ENCODE assay signal across 1 cellular context in genomic region chr3:183636221-183637105, GRCh38.
A peak's percentile ranks its signal among the peaks of the same experiment; 100 is the strongest.
TF ChIP-seq lines count a peak whose summit lies in the region.

No MANE protein-coding gene starts in this region.

TF ChIP-seq in GM12878, 131 proteins besides CTCF, POLR2A, EP300 and RAD21 (continued from another document and continues in another):
- TF ChIP-seq CBX5 (IDR thresholded peaks at IDR 0.05; ENCODE audit: low read depth) (no peak), ZBED1 (IDR thresholded peaks at IDR 0.05; ENCODE audit: borderline replicate concordance) (no peak), NFXL1 (IDR thresholded peaks at IDR 0.05; ENCODE audit: borderline replicate concordance) (no peak), EGR1 (IDR thresholded peaks at IDR 0.05; ENCODE audit: borderline replicate concordance in 1 of 2, low read depth in 2 of 2, low read length in 2 of 2) (peak in 1 of 2 experiments; percentile 39; a peak in 1 of 3 replicates), JUND (IDR thresholded peaks at IDR 0.05; ENCODE audit: low read depth, low read length) (no peak), NR2C1 (IDR thresholded peaks at IDR 0.05) (peak; percentile 20; the same call in 1 of the 2 replicates), IKZF2 (IDR thresholded peaks at IDR 0.05) (no peak), E2F4 (IDR thresholded peaks at IDR 0.05; ENCODE audit: low read depth, low read length) (0 out of 2 replicates have a peak, but pooled peaks have one; percentile 53), SMAD5 (IDR thresholded peaks at IDR 0.05; ENCODE audit: low read depth) (no peak), ZSCAN29 (IDR thresholded peaks at IDR 0.05) (0 out of 2 replicates have a peak, but pooled peaks have one; percentile 66), IRF5 (IDR thresholded peaks at IDR 0.05; ENCODE audit: borderline replicate concordance) (no peak), CREM (IDR thresholded peaks at IDR 0.05; ENCODE audit: low read depth) (no peak), PAX5 (IDR thresholded peaks at IDR 0.05; ENCODE audit: borderline replicate concordance, low read depth, low read length) (0 out of 2 replicates have a peak, but pooled peaks have one; percentile 35), NFYA (IDR thresholded peaks at IDR 0.05; ENCODE audit: borderline replicate concordance, low read depth, low read length) (no peak), SPI1 (IDR thresholded peaks at IDR 0.05; ENCODE audit: borderline replicate concordance, insufficient read depth, low read depth, low read length) (peak; percentile 1; the same call in 1 of the 2 replicates), ZNF592 (IDR thresholded peaks at IDR 0.05) (no peak), SIN3A (IDR thresholded peaks at IDR 0.05; ENCODE audit: low read depth, low read length) (peak; percentile 78; the same call in 1 of the 2 replicates), PKNOX1 (IDR thresholded peaks at IDR 0.05) (peak; percentile 35; the same call in 1 of the 2 replicates), NRF1 (conservative IDR thresholded peaks at IDR 0.05; ENCODE audit: low read depth, low read length) (no peak), NBN (IDR thresholded peaks at IDR 0.05) (no peak), EZH2 (IDR thresholded peaks at IDR 0.05; ENCODE audit: borderline replicate concordance, control insufficient read depth, low read depth, low read length) (no peak), CHD2 (IDR thresholded peaks at IDR 0.05; ENCODE audit: borderline replicate concordance, low read depth, low read length) (peak; percentile 57; the same call in 1 of the 2 replicates), POLR2AphosphoS2 (IDR thresholded peaks at IDR 0.05; ENCODE audit: low read depth, low read length) (peak; percentile 61; the same call in 1 of the 2 replicates), TCF3 (IDR thresholded peaks at IDR 0.05; ENCODE audit: borderline replicate concordance, insufficient read depth, low read depth, low read length) (peak; percentile 82), ESRRA (IDR thresholded peaks at IDR 0.05; ENCODE audit: low read length) (peak; percentile 90), SMC3 (IDR thresholded peaks at IDR 0.05; ENCODE audit: borderline replicate concordance, low read length) (no peak), FOS (IDR thresholded peaks at IDR 0.05; ENCODE audit: borderline replicate concordance, extremely low read depth, insufficient read length) (no peak), IKZF1 (conservative IDR thresholded peaks at IDR 0.05) (peak; percentile 48), SREBF2 (IDR thresholded peaks at IDR 0.05; ENCODE audit: low read length) (no peak), SMAD1 (IDR thresholded peaks at IDR 0.05; ENCODE audit: low read depth, partially characterized antibody) (no peak), TCF12 (IDR thresholded peaks at IDR 0.05; ENCODE audit: low read depth, low read length) (0 out of 2 replicates have a peak, but pooled peaks have one; percentile 50), BHLHE40 (IDR thresholded peaks at IDR 0.05; ENCODE audit: borderline replicate concordance in 1 of 2, low read depth in 2 of 2, low read length in 1 of 2) (peak; percentile 57 to 71; a peak in 3 of 4 replicates), ATF7 (IDR thresholded peaks at IDR 0.05; ENCODE audit: low read depth) (no peak), ZNF622 (IDR thresholded peaks at IDR 0.05) (no peak), IRF3 (IDR thresholded peaks at IDR 0.05) (no peak)
- TF ChIP-seq, protein P1, sequence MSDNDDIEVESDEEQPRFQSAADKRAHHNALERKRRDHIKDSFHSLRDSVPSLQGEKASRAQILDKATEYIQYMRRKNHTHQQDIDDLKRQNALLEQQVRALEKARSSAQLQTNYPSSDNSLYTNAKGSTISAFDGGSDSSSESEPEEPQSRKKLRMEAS (IDR thresholded peaks at IDR 0.05; ENCODE audit: low read depth, low read length), result peak; percentile 92
- TF ChIP-seq, protein P2, sequence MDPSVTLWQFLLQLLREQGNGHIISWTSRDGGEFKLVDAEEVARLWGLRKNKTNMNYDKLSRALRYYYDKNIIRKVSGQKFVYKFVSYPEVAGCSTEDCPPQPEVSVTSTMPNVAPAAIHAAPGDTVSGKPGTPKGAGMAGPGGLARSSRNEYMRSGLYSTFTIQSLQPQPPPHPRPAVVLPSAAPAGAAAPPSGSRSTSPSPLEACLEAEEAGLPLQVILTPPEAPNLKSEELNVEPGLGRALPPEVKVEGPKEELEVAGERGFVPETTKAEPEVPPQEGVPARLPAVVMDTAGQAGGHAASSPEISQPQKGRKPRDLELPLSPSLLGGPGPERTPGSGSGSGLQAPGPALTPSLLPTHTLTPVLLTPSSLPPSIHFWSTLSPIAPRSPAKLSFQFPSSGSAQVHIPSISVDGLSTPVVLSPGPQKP (IDR thresholded peaks at IDR 0.05; ENCODE audit: low read depth, low read length), result no peak
- TF ChIP-seq, protein P3, sequence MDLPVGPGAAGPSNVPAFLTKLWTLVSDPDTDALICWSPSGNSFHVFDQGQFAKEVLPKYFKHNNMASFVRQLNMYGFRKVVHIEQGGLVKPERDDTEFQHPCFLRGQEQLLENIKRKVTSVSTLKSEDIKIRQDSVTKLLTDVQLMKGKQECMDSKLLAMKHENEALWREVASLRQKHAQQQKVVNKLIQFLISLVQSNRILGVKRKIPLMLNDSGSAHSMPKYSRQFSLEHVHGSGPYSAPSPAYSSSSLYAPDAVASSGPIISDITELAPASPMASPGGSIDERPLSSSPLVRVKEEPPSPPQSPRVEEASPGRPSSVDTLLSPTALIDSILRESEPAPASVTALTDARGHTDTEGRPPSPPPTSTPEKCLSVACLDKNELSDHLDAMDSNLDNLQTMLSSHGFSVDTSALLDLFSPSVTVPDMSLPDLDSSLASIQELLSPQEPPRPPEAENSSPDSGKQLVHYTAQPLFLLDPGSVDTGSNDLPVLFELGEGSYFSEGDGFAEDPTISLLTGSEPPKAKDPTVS (IDR thresholded peaks at IDR 0.05; ENCODE audit: low read depth, low read length), result no peak
- TF ChIP-seq, protein P4, sequence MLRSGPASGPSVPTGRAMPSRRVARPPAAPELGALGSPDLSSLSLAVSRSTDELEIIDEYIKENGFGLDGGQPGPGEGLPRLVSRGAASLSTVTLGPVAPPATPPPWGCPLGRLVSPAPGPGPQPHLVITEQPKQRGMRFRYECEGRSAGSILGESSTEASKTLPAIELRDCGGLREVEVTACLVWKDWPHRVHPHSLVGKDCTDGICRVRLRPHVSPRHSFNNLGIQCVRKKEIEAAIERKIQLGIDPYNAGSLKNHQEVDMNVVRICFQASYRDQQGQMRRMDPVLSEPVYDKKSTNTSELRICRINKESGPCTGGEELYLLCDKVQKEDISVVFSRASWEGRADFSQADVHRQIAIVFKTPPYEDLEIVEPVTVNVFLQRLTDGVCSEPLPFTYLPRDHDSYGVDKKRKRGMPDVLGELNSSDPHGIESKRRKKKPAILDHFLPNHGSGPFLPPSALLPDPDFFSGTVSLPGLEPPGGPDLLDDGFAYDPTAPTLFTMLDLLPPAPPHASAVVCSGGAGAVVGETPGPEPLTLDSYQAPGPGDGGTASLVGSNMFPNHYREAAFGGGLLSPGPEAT (IDR thresholded peaks at IDR 0.05; ENCODE audit: low read depth), result no peak
- TF ChIP-seq, protein P5, sequence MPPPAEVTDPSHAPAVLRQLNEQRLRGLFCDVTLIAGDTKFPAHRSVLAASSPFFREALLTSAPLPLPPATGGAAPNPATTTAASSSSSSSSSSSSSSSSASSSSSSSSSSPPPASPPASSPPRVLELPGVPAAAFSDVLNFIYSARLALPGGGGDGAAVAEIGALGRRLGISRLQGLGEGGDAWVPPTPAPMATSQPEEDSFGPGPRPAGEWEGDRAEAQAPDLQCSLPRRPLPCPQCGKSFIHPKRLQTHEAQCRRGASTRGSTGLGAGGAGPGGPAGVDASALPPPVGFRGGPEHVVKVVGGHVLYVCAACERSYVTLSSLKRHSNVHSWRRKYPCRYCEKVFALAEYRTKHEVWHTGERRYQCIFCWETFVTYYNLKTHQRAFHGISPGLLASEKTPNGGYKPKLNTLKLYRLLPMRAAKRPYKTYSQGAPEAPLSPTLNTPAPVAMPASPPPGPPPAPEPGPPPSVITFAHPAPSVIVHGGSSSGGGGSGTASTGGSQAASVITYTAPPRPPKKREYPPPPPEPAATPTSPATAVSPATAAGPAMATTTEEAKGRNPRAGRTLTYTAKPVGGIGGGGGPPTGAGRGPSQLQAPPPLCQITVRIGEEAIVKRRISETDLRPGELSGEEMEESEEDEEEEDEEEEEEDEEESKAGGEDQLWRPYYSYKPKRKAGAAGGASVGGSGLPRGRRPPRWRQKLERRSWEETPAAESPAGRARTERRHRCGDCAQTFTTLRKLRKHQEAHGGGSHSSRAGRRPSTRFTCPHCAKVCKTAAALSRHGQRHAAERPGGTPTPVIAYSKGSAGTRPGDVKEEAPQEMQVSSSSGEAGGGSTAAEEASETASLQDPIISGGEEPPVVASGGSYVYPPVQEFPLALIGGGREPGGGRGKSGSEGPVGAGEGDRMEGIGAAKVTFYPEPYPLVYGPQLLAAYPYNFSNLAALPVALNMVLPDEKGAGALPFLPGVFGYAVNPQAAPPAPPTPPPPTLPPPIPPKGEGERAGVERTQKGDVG (CRISPR knock-in tag; IDR thresholded peaks at IDR 0.05), result no peak
